8 cellular contexts compared by ENCODE assay signal in the genomic region with DNA sequence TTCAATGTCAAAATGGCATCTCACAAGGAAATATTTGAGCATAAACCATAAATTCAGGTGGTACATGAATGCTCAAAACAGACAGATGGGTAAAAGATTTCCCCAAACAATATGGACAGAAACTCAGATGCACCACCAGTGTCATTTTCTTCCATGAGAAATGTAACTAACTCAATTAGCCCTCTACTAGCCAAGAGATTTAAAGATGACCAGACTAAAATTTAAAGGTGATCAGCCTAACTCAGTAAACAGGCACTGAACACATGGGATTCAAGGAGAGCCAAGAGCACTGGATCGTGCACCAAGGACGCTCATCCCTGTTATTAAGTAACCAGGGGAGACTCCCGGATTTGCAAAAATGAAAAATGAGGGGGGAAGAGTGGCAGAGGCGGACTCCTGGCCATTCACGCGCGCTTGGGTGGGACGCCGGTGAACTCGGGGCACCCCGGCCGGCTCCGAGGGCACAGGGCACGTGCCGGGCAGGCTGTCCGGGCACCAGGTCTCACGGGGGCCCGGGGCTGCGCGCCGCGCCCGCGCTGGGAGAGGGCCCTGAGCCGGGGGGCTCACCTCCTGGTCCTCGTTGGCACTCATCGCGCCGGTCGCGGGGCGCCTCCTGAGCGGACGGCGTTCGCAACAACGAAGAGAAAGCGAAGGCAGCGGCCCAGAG. TPM values are rescaled to one million over a fixed set of nuclear protein-coding genes. Genes with fewer than 3 reads are reported as not detected.
DNase-seq lines count a peak whose midpoint lies in the region; ATAC-seq and TF ChIP-seq lines count a peak whose summit lies in the region.

No MANE protein-coding gene starts in this region.

- no peak overlapping the region for H2BK5ac ChIP-seq in neuronal stem cell (ENCODE audit: low read length)

- H3K4me2 ChIP-seq in neuronal stem cell (ENCODE audit: insufficient read depth, low read length, poor library complexity, severe bottlenecking), result peak overlapping the region; percentile 56

- H2BK15ac ChIP-seq in neuronal stem cell (ENCODE audit: low read length), result no peak overlapping the region

- no peak overlapping the region for H2AK5ac ChIP-seq in neuronal stem cell (ENCODE audit: low read depth, low read length)

- H3K27me3 ChIP-seq in neuronal stem cell (ENCODE audit: control insufficient read depth in 3 of 3, insufficient read depth in 3 of 3, low read depth in 1 of 3, low read length in 3 of 3), result no peaks in the 10 kb centered on the region

- in situ Hi-C loops in KBM-7 (cut with MboI; ENCODE audit: low pct_unique_long_range_greater_than_20kb, low sequenced_read_pairs), result no loop called here

- no peaks in the 10 kb centered on the region for H3K9me3 ChIP-seq in neuronal stem cell (replicated peaks in 1 of 2; ENCODE audit: control insufficient read depth in 2 of 2, insufficient read depth in 1 of 2, low read depth in 1 of 2, low read length in 2 of 2)

- no peak overlapping the region for H4K91ac ChIP-seq in neuronal stem cell (ENCODE audit: low read depth, low read length, poor library complexity)

- no peak for TF ChIP-seq CTCF in foreskin fibroblast (IDR thresholded peaks at IDR 0.05; ENCODE audit: low read depth, low read length)

- H3K23ac ChIP-seq in neuronal stem cell (ENCODE audit: low read depth, low read length, poor library complexity), result no peak overlapping the region

- H2BK12ac ChIP-seq in neuronal stem cell (ENCODE audit: low read length), result no peak overlapping the region

- no peak overlapping the region for H3K14ac ChIP-seq in neuronal stem cell (ENCODE audit: low read length)

- H3K4ac ChIP-seq in neuronal stem cell (ENCODE audit: low read length), result no peak overlapping the region

- peak overlapping the region; percentile 76 for H3K4me3 ChIP-seq in foreskin fibroblast (ENCODE audit: low read depth in 1 of 2, low read length in 2 of 2)
- H3K4me3 ChIP-seq in neuronal stem cell (ENCODE audit: low read length in 2 of 2), result peak overlapping the region; percentile 83 to 89

- H2AFZ ChIP-seq in neuronal stem cell (ENCODE audit: low read length), result peak overlapping the region; percentile 88

- no peak overlapping the region for H3K18ac ChIP-seq in neuronal stem cell (ENCODE audit: low read length)

- no peak overlapping the region for H4K8ac ChIP-seq in neuronal stem cell (ENCODE audit: low read depth, low read length)

- H3K79me1 ChIP-seq in neuronal stem cell (ENCODE audit: low read depth, low read length), result peaks cover 2% of the 10 kb centered on the region

- peaks cover 0 to 5% of the 10 kb centered on the region in 2 donors for H3K4me1 ChIP-seq in neuronal stem cell (ENCODE audit: control insufficient read depth in 2 of 2, insufficient read depth in 1 of 2, low read depth in 1 of 2, low read length in 2 of 2)

- no peak overlapping the region for H3K27ac ChIP-seq in neuronal stem cell (replicated peaks; ENCODE audit: low read length)

- H3K36me3 ChIP-seq in neuronal stem cell (replicated peaks in 1 of 2; ENCODE audit: control insufficient read depth in 2 of 2, insufficient read depth in 2 of 2, low read length in 2 of 2), result peaks cover 0 to 37% of the 10 kb centered on the region in 2 donors

- peak overlapping the region; percentile 88 for H3K9ac ChIP-seq in neuronal stem cell (ENCODE audit: low read depth, low read length, poor library complexity)

- no CpG with 5 or more reads among the region's 39 CpGs for WGBS in neuronal stem cell (ENCODE audit: extremely low coverage in 2 of 2, insufficient read length in 2 of 2, insufficient replicate concordance in 1 of 2), 2 donors

- ATAC-seq in GM19438 (IDR thresholded peaks at IDR 0.05; ENCODE audit: low read depth, unreplicated experiment), result peak; percentile 19
- no peak for ATAC-seq in HG02852 (IDR thresholded peaks at IDR 0.05; ENCODE audit: unreplicated experiment)

- no peak overlapping the region for H2BK120ac ChIP-seq in neuronal stem cell (ENCODE audit: low read depth, low read length)

- DNase-seq in CD1c-positive myeloid dendritic cell (ENCODE audit: extremely low spot score) (peak; percentile 15), KBM-7 (peak; percentile 35), activated T-cell treated with anti-CD3 and anti-CD28 coated beads for 48 hours (ENCODE audit: low read depth) (peak; percentile 17), foreskin fibroblast (peak in 1 of 2 donors; percentile 46), neuronal stem cell (ENCODE audit: low spot score) (no peak), dedifferentiated amniotic fluid mesenchymal stem cell (ENCODE audit: extremely low spot score) (no peak)

RNA-seq across cellular contexts. Expression of gene RWDD4, which starts 0.5 kb away (rescaled TPM):
- polyA plus RNA-seq in neuronal stem cell (2013, experiment 1 of 2), result 30.3 TPM
- polyA plus RNA-seq in neuronal stem cell (2013, experiment 2 of 2), result 32.0 TPM

RNA-seq across cellular contexts. Expression of gene TRAPPC11, which starts 0.6 kb away (rescaled TPM):
- 27.5 TPM for polyA plus RNA-seq in neuronal stem cell (2013, experiment 1 of 2)
- 29.5 TPM for polyA plus RNA-seq in neuronal stem cell (2013, experiment 2 of 2)

Comparison
In these comparisons a context has a peak if more than half of its experiments do, and no peak if none do; other contexts are left out.
1. DNase-seq: peak in CD1c-positive myeloid dendritic cell (single experiment), KBM-7 (single experiment) and activated T-cell treated with anti-CD3 and anti-CD28 coated beads for 48 hours (single experiment); none in neuronal stem cell (single experiment) and dedifferentiated amniotic fluid mesenchymal stem cell (single experiment).